In the genomic region with DNA sequence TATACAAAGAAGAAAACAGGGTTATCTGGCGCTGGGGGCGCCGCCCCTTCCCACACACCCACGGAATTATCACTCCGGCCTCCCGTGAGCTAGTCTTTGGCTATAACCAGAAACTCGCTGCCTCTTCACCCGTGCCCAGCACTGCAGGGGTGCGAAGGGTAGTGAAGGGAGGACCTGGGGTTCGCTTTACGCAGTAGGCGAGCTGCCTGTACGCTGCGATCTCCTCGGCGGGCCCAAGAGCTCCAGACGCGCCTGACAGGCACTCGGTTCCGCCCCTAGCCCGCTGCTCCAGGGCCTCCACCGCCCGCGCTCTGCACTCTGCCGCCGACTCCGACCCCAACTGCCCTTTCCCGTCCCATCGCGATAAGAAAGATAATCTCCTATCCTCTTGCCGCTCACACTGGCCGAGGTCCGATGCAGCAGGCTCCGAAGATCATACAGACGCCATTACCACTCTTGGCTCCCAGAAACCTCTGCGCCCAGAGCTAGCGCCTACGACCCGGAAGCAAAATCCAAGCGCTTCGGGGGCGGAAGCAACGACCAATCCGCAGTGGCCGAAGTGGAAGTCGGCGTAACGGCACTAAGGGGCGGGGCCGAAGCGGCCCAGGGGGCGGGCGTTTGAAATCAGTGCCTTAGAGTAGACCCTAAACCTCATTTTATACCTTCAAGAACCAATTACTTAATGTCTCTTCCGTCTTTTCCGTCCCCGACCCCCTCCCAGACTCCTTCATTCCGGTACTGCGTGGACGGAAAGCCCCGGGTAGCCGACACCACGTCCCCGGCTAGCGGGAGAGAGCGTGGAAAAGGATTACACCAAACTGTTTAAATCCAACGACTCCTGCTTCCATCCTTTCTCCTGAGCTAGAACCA, we compare ENCODE assay signal across 1 cellular context.
TF ChIP-seq lines count a peak whose summit lies in the region.

A gene (minus strand): TSS at position 458 of the 870 bp plus-strand sequence. CDS start 1,371 bp downstream, outside the sequence.
A gene (plus strand): TSS at position 611 of the 870 bp plus-strand sequence. CDS start 23,664 bp downstream, outside the sequence.

TF ChIP-seq in HepG2, 621 proteins besides CTCF, POLR2A, EP300 and RAD21 (continued from another document and continues in another):
- TF ChIP-seq, protein P1, sequence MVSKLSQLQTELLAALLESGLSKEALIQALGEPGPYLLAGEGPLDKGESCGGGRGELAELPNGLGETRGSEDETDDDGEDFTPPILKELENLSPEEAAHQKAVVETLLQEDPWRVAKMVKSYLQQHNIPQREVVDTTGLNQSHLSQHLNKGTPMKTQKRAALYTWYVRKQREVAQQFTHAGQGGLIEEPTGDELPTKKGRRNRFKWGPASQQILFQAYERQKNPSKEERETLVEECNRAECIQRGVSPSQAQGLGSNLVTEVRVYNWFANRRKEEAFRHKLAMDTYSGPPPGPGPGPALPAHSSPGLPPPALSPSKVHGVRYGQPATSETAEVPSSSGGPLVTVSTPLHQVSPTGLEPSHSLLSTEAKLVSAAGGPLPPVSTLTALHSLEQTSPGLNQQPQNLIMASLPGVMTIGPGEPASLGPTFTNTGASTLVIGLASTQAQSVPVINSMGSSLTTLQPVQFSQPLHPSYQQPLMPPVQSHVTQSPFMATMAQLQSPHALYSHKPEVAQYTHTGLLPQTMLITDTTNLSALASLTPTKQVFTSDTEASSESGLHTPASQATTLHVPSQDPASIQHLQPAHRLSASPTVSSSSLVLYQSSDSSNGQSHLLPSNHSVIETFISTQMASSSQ (IDR thresholded peaks at IDR 0.05; ENCODE audit: low read depth): no peak
- TF ChIP-seq, protein P1 (CRISPR knock-in tag; IDR thresholded peaks at IDR 0.05; ENCODE audit: borderline replicate concordance): no peak; the same call in 1 of the 2 replicates
- TF ChIP-seq, protein P2, sequence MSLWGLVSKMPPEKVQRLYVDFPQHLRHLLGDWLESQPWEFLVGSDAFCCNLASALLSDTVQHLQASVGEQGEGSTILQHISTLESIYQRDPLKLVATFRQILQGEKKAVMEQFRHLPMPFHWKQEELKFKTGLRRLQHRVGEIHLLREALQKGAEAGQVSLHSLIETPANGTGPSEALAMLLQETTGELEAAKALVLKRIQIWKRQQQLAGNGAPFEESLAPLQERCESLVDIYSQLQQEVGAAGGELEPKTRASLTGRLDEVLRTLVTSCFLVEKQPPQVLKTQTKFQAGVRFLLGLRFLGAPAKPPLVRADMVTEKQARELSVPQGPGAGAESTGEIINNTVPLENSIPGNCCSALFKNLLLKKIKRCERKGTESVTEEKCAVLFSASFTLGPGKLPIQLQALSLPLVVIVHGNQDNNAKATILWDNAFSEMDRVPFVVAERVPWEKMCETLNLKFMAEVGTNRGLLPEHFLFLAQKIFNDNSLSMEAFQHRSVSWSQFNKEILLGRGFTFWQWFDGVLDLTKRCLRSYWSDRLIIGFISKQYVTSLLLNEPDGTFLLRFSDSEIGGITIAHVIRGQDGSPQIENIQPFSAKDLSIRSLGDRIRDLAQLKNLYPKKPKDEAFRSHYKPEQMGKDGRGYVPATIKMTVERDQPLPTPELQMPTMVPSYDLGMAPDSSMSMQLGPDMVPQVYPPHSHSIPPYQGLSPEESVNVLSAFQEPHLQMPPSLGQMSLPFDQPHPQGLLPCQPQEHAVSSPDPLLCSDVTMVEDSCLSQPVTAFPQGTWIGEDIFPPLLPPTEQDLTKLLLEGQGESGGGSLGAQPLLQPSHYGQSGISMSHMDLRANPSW (CRISPR knock-in tag; IDR thresholded peaks at IDR 0.05; ENCODE audit: borderline replicate concordance): no peak
- peak; percentile 89 for TF ChIP-seq KDM2A (CRISPR knock-in tag; IDR thresholded peaks at IDR 0.05; ENCODE audit: borderline replicate concordance, low read depth)
- 0 out of 2 replicates have a peak, but pooled peaks have one; percentile 19 for TF ChIP-seq NR2F2 (IDR thresholded peaks at IDR 0.05; ENCODE audit: borderline replicate concordance, low read depth)
- TF ChIP-seq KDM5B (CRISPR knock-in tag; IDR thresholded peaks at IDR 0.05; ENCODE audit: borderline replicate concordance): peak; percentile 74; the same call in 1 of the 2 replicates
- no peak for TF ChIP-seq ZNF30 (CRISPR knock-in tag; IDR thresholded peaks at IDR 0.05)
- TF ChIP-seq KAT8 (CRISPR knock-in tag; IDR thresholded peaks at IDR 0.05): peak; percentile 99
- no peak for TF ChIP-seq ZNF468 (CRISPR knock-in tag; IDR thresholded peaks at IDR 0.05)
- TF ChIP-seq, protein P3, sequence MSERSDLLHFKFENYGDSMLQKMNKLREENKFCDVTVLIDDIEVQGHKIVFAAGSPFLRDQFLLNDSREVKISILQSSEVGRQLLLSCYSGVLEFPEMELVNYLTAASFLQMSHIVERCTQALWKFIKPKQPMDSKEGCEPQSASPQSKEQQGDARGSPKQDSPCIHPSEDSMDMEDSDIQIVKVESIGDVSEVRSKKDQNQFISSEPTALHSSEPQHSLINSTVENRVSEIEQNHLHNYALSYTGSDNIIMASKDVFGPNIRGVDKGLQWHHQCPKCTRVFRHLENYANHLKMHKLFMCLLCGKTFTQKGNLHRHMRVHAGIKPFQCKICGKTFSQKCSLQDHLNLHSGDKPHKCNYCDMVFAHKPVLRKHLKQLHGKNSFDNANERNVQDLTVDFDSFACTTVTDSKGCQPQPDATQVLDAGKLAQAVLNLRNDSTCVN (CRISPR knock-in tag; IDR thresholded peaks at IDR 0.05; ENCODE audit: borderline replicate concordance): 0 out of 2 replicates have a peak, but pooled peaks have one; percentile 48
- TF ChIP-seq NFATC3 (CRISPR knock-in tag; IDR thresholded peaks at IDR 0.05): no peak
- peak; percentile 66; the same call in 1 of the 2 replicates for TF ChIP-seq ZNF44 (CRISPR knock-in tag; IDR thresholded peaks at IDR 0.05)
- TF ChIP-seq, protein P4, sequence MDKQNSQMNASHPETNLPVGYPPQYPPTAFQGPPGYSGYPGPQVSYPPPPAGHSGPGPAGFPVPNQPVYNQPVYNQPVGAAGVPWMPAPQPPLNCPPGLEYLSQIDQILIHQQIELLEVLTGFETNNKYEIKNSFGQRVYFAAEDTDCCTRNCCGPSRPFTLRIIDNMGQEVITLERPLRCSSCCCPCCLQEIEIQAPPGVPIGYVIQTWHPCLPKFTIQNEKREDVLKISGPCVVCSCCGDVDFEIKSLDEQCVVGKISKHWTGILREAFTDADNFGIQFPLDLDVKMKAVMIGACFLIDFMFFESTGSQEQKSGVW (CRISPR knock-in tag; IDR thresholded peaks at IDR 0.05; ENCODE audit: borderline replicate concordance): no peak
- no peak for TF ChIP-seq ZKSCAN1 (IDR thresholded peaks at IDR 0.05; ENCODE audit: low read length)
- TF ChIP-seq MEIS2 (CRISPR knock-in tag; IDR thresholded peaks at IDR 0.05): peak; percentile 47; the same call in 1 of the 2 replicates
- no peak for TF ChIP-seq ZNF737 (CRISPR knock-in tag; IDR thresholded peaks at IDR 0.05; ENCODE audit: borderline replicate concordance)
- no peak for TF ChIP-seq PPARG (CRISPR knock-in tag; conservative IDR thresholded peaks at IDR 0.05)
- peak; percentile 68; the same call in 1 of the 2 replicates for TF ChIP-seq ZNF441 (CRISPR knock-in tag; IDR thresholded peaks at IDR 0.05; ENCODE audit: borderline replicate concordance)
- TF ChIP-seq, protein P5, sequence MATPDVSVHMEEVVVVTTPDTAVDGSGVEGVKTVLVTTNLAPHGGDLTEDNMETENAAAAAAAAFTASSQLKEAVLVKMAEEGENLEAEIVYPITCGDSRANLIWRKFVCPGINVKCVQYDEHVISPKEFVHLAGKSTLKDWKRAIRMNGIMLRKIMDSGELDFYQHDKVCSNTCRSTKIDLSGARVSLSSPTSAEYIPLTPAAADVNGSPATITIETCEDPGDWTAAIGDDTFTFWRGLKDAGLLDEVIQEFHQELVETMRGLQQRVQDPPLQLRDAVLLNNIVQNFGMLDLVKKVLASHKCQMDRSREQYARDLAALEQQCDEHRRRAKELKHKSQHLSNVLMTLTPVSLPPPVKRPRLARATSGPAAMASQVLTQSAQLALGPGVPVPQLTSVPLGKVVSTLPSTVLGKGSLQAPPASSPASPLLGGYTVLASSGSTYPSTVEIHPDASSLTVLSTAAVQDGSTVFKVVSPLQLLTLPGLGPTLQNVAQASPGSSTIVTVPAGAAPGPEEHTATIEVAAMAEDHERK (CRISPR knock-in tag; IDR thresholded peaks at IDR 0.05; ENCODE audit: low read depth): peak; percentile 78
- TF ChIP-seq SNAI1 (CRISPR knock-in tag; IDR thresholded peaks at IDR 0.05; ENCODE audit: borderline replicate concordance): no peak
- TF ChIP-seq, protein P6, sequence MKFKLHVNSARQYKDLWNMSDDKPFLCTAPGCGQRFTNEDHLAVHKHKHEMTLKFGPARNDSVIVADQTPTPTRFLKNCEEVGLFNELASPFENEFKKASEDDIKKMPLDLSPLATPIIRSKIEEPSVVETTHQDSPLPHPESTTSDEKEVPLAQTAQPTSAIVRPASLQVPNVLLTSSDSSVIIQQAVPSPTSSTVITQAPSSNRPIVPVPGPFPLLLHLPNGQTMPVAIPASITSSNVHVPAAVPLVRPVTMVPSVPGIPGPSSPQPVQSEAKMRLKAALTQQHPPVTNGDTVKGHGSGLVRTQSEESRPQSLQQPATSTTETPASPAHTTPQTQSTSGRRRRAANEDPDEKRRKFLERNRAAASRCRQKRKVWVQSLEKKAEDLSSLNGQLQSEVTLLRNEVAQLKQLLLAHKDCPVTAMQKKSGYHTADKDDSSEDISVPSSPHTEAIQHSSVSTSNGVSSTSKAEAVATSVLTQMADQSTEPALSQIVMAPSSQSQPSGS (CRISPR knock-in tag; IDR thresholded peaks at IDR 0.05): peak; percentile 73; the same call in 1 of the 2 replicates
- TF ChIP-seq ZNF703 (CRISPR knock-in tag; IDR thresholded peaks at IDR 0.05; ENCODE audit: borderline replicate concordance): no peak
- no peak for TF ChIP-seq WIZ (CRISPR knock-in tag; IDR thresholded peaks at IDR 0.05)
- TF ChIP-seq, protein P7, sequence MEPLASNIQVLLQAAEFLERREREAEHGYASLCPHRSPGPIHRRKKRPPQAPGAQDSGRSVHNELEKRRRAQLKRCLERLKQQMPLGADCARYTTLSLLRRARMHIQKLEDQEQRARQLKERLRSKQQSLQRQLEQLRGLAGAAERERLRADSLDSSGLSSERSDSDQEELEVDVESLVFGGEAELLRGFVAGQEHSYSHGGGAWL (CRISPR knock-in tag; IDR thresholded peaks at IDR 0.05): 0 out of 2 replicates have a peak, but pooled peaks have one; percentile 40
- TF ChIP-seq, protein P8, sequence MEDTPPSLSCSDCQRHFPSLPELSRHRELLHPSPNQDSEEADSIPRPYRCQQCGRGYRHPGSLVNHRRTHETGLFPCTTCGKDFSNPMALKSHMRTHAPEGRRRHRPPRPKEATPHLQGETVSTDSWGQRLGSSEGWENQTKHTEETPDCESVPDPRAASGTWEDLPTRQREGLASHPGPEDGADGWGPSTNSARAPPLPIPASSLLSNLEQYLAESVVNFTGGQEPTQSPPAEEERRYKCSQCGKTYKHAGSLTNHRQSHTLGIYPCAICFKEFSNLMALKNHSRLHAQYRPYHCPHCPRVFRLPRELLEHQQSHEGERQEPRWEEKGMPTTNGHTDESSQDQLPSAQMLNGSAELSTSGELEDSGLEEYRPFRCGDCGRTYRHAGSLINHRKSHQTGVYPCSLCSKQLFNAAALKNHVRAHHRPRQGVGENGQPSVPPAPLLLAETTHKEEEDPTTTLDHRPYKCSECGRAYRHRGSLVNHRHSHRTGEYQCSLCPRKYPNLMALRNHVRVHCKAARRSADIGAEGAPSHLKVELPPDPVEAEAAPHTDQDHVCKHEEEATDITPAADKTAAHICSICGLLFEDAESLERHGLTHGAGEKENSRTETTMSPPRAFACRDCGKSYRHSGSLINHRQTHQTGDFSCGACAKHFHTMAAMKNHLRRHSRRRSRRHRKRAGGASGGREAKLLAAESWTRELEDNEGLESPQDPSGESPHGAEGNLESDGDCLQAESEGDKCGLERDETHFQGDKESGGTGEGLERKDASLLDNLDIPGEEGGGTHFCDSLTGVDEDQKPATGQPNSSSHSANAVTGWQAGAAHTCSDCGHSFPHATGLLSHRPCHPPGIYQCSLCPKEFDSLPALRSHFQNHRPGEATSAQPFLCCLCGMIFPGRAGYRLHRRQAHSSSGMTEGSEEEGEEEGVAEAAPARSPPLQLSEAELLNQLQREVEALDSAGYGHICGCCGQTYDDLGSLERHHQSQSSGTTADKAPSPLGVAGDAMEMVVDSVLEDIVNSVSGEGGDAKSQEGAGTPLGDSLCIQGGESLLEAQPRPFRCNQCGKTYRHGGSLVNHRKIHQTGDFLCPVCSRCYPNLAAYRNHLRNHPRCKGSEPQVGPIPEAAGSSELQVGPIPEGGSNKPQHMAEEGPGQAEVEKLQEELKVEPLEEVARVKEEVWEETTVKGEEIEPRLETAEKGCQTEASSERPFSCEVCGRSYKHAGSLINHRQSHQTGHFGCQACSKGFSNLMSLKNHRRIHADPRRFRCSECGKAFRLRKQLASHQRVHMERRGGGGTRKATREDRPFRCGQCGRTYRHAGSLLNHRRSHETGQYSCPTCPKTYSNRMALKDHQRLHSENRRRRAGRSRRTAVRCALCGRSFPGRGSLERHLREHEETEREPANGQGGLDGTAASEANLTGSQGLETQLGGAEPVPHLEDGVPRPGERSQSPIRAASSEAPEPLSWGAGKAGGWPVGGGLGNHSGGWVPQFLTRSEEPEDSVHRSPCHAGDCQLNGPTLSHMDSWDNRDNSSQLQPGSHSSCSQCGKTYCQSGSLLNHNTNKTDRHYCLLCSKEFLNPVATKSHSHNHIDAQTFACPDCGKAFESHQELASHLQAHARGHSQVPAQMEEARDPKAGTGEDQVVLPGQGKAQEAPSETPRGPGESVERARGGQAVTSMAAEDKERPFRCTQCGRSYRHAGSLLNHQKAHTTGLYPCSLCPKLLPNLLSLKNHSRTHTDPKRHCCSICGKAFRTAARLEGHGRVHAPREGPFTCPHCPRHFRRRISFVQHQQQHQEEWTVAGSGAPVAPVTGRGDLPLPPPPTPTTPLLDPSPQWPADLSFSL (CRISPR knock-in tag; IDR thresholded peaks at IDR 0.05): no peak
- no peak for TF ChIP-seq ZNF839 (CRISPR knock-in tag; IDR thresholded peaks at IDR 0.05; ENCODE audit: borderline replicate concordance)
- TF ChIP-seq ERF (CRISPR knock-in tag; IDR thresholded peaks at IDR 0.05): 0 out of 2 replicates have a peak, but pooled peaks have one; percentile 53
- TF ChIP-seq, protein P9, sequence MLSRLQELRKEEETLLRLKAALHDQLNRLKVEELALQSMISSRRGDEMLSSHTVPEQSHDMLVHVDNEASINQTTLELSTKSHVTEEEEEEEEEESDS (CRISPR knock-in tag; IDR thresholded peaks at IDR 0.05; ENCODE audit: borderline replicate concordance): no peak
